In the genomic region with DNA sequence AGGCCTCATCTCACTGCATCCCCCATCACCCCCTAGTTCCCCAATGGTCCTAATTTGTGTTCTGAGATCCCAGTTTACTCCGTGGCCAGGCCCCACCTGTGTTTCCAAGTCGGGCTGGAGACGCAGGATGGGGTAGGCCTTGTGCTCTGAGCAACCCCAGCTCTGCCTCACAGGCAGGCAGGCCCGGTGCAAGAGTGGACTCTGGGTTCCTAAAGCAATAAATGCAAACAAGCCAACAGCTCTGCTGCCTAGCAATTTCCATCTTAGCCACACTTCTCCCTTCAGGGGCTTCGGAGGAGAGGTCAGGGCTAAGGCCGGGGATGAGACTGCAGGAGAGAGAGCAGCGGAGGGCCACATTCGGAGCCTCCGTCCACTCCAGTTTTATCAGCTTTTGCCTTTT, we compare ENCODE assay signal across 17 cellular contexts. TPM values are rescaled to one million over a fixed set of nuclear protein-coding genes. Genes with fewer than 3 reads are reported as not detected.
A peak's percentile ranks its signal among the peaks of the same experiment; 100 is the strongest.
DNase-seq lines count a peak whose midpoint lies in the region; ATAC-seq, FAIRE-seq and TF ChIP-seq lines count a peak whose summit lies in the region.
"Had no signal": no experiment of that assay in that cellular context is flagged by ENCODE, and none has a peak within 500 bp of the region (broad histone marks: within the 10 kb centered on the region; RNA-seq: fewer than 3 reads in every experiment).

No MANE protein-coding gene starts in this region.

- 83 to 90% methylated on average over 9 of the region's 9 CpGs for WGBS in pancreas, 2 donors
- 89% methylated on average over 9 of the region's 9 CpGs for WGBS in urinary bladder

- DNase-seq in RWPE1 (ENCODE audit: low spot score) (no peak), islet precursor cell (peak; percentile 45), pancreas (peak in 1 of 6 donors; percentile 38), AG20443 (ENCODE audit: low spot score) (no peak), T-cell (no peak), LoVo (ENCODE audit: low spot score) (no peak)
- DNase-seq: activated CD4-positive, alpha-beta memory T cell treated with anti-CD3 and anti-CD28 coated beads for 36 hours; activated naive CD8-positive, alpha-beta T cell treated with anti-CD3 and anti-CD28 coated beads, Interleukin-2, amount 10 ng/mL, durations not matched to agents 7 days and 5 days; activated T-cell treated with anti-CD3 and anti-CD28 coated beads, Interleukin-2, amount 50 U/mL, for 4 hours; effector memory CD4-positive, alpha-beta T cell; IMR-90; NCI-H2107; NCI-H774; stimulated activated naive CD8-positive, alpha-beta T cell treated with anti-CD3 and anti-CD28 coated beads, Interleukin-15, Interleukin-2, amounts not matched to agents 100 U/mL and 50 U/mL, for 24 hours had no signal

- no peak for FAIRE-seq in pancreas (lab: Jason Lieb, UNC)

- ATAC-seq in pancreas, result no peak
- no peak for ATAC-seq in T-cell (replicated peaks in 1 of 4)
- ATAC-seq: activated T-cell treated with anti-CD3 and anti-CD28 coated beads, Interleukin-2, amount 50 U/mL, for 4 hours; stimulated activated naive CD8-positive, alpha-beta T cell treated with anti-CD3 and anti-CD28 coated beads, Interleukin-15, Interleukin-2, amounts not matched to agents 100 U/mL and 50 U/mL, for 24 hours had no signal

- peaks cover 0 to 4% (median 0%) of the 10 kb centered on the region in 3 donors for H3K36me3 ChIP-seq in pancreas
- H3K36me3 ChIP-seq in urinary bladder (ENCODE audit: insufficient read depth), result no peaks in the 10 kb centered on the region

- H3K27ac Mint-ChIP-seq in T-cell, result no peak overlapping the region
- H3K27ac Mint-ChIP-seq: activated CD4-positive, alpha-beta memory T cell treated with anti-CD3 and anti-CD28 coated beads for 36 hours; activated naive CD8-positive, alpha-beta T cell treated with anti-CD3 and anti-CD28 coated beads, Interleukin-2, amount 10 ng/mL, durations not matched to agents 7 days and 5 days had no signal

- TF ChIP-seq CTCF in RWPE1 (conservative IDR thresholded peaks at IDR 0.05; ENCODE audit: low read depth) (no peak), pancreas (IDR thresholded peaks at IDR 0.05) (no peak)

- H3K9me3 Mint-ChIP-seq in T-cell, result no peaks in the 10 kb centered on the region
- H3K9me3 Mint-ChIP-seq: activated CD4-positive, alpha-beta memory T cell treated with anti-CD3 and anti-CD28 coated beads for 36 hours; activated naive CD8-positive, alpha-beta T cell treated with anti-CD3 and anti-CD28 coated beads, Interleukin-2, amount 10 ng/mL, durations not matched to agents 7 days and 5 days; activated T-cell treated with anti-CD3 and anti-CD28 coated beads, Interleukin-2, amount 50 U/mL, for 4 hours had no signal

- H3K4me1 ChIP-seq in pancreas (peaks cover 23 to 42% (median 31%) of the 10 kb centered on the region in 3 donors), urinary bladder (ENCODE audit: insufficient read depth) (no peaks in the 10 kb centered on the region)
- H3K4me1 ChIP-seq: HAP-1 had no signal

- H3K4me3 ChIP-seq in pancreas, result no peak overlapping the region
- H3K4me3 ChIP-seq in urinary bladder (ENCODE audit: low read depth, low read length), result no peak overlapping the region
- H3K4me3 ChIP-seq: HAP-1, mucosa of descending colon had no signal

- H3K36me3 Mint-ChIP-seq in T-cell, result peaks cover 6% of the 10 kb centered on the region
- H3K36me3 Mint-ChIP-seq: activated CD4-positive, alpha-beta memory T cell treated with anti-CD3 and anti-CD28 coated beads for 36 hours had no signal

- H3K9me3 ChIP-seq in pancreas, result no peaks in the 10 kb centered on the region
- H3K9me3 ChIP-seq: HAP-1, mucosa of descending colon had no signal

- H3K4me3 Mint-ChIP-seq in T-cell, result no peak overlapping the region
- H3K4me3 Mint-ChIP-seq: activated CD4-positive, alpha-beta memory T cell treated with anti-CD3 and anti-CD28 coated beads for 36 hours; activated naive CD8-positive, alpha-beta T cell treated with anti-CD3 and anti-CD28 coated beads, Interleukin-2, amount 10 ng/mL, durations not matched to agents 7 days and 5 days; activated T-cell treated with anti-CD3 and anti-CD28 coated beads, Interleukin-2, amount 50 U/mL, for 4 hours had no signal

- H3K27ac ChIP-seq in RWPE1 (peak overlapping the region; percentile 97), pancreas (peak overlapping the region in 3 of 4 donors; percentile 58 to 93 (median 89)), urinary bladder (ENCODE audit: low read depth) (peak overlapping the region; percentile 27)

- peaks cover under 1 to 11% (median 2%) of the 10 kb centered on the region in 3 donors for H3K4me1 Mint-ChIP-seq in T-cell

- H3K27me3 ChIP-seq in pancreas, result no peaks in the 10 kb centered on the region

- CTCF ChIA-PET in RWPE1 (lab: Yijun Ruan, JAX) (interaction anchor here (0.5 to 1.3 kb wide), 2 partner anchors 19 to 413 kb away, joined by 3 to 5 read pairs; no protein-coding TSS in a partner anchor), T-cell (lab: Charles Lee) (interaction anchor here in 1 of 2 donors (0.6 kb wide), 1 partner anchor 23 kb away, joined by 3 read pairs; no protein-coding TSS in a partner anchor)

- peaks cover 9 to 16% of the 10 kb centered on the region in 2 donors for H3K27me3 Mint-ChIP-seq in T-cell

- intact Hi-C loops in pancreas (cut with DNase I), result no loop called here

- POLR2A ChIA-PET in RWPE1 (lab: Yijun Ruan, JAX; ENCODE audit: low non-redundant PET) (no interaction called here), T-cell (lab: Charles Lee) (interaction anchor here in 1 of 2 donors (0.5 kb wide), 1 partner anchor 14 kb away, joined by 17 read pairs; no protein-coding TSS in a partner anchor)

RNA-seq across cellular contexts. Expression of a gene that starts 2.5 kb away (rescaled TPM):
- total RNA-seq in pancreas, result 100 to 1,000 TPM in 2 of 6 donors, 10 to 100 TPM in 4; 58.1 to 113 (median 71.1) TPM
- 100 to 1,000 TPM; 249 to 286 TPM for polyA plus RNA-seq in pancreas
- total RNA-seq in urinary bladder, result 12.4 TPM
- 23.2 TPM for polyA plus RNA-seq in urinary bladder
- total RNA-seq in T-cell, result 10 to 100 TPM in 4 of 5 donors, 1 to 10 TPM in 1; 7.5 to 18.5 (median 14.6) TPM

RNA-seq across cellular contexts. Expression of a gene that starts 7.9 kb away (rescaled TPM):
- total RNA-seq in pancreas (10 to 100 TPM in 4 of 6 donors, 1 to 10 TPM in 2; 8.5 to 16.4 (median 14.2) TPM), urinary bladder (10.8 TPM), T-cell (10 to 100 TPM; 21.2 to 43.9 (median 42.4) TPM)
- polyA plus RNA-seq in pancreas (10 to 100 TPM; 18.6 to 24.7 TPM), urinary bladder (36.8 TPM)

RNA-seq across cellular contexts. Expression of a gene that starts 8.5 kb away (rescaled TPM):
- 10 to 100 TPM; 15.9 to 26.9 (median 18.5) TPM for total RNA-seq in pancreas
- polyA plus RNA-seq in pancreas, result 10 to 100 TPM; 28.4 to 33.8 TPM
- total RNA-seq in urinary bladder, result 14.9 TPM
- 29.7 TPM for polyA plus RNA-seq in urinary bladder
- 100 to 1,000 TPM in 1 of 5 donors, 10 to 100 TPM in 4; 55.8 to 121 (median 57.3) TPM for total RNA-seq in T-cell

RNA-seq across cellular contexts. Expression of a gene that starts 43.7 kb away (rescaled TPM):
- 10 to 100 TPM; 52.5 to 83.9 (median 78.2) TPM for total RNA-seq in pancreas
- 10 to 100 TPM; 50.3 to 70.0 TPM for polyA plus RNA-seq in pancreas
- total RNA-seq in urinary bladder, result 62.9 TPM
- 201 TPM for polyA plus RNA-seq in urinary bladder
- 100 to 1,000 TPM in 3 of 5 donors, 10 to 100 TPM in 2; 60.5 to 106 (median 102) TPM for total RNA-seq in T-cell

Comparison
In these comparisons a context has a peak if more than half of its experiments do, and no peak if none do; other contexts are left out.
1. H3K27ac ChIP-seq: peak in every context shown above with its lines; median percentile 97 in RWPE1; 89 in pancreas; 27 in urinary bladder.